In genomic region chr4:99885063-99885664, GRCh38 we compare ENCODE assay signal across 8 cellular contexts. TPM values are rescaled to one million over a fixed set of nuclear protein-coding genes. Genes with fewer than 3 reads are reported as not detected.
DNase-seq lines count a peak whose midpoint lies in the region; ATAC-seq and TF ChIP-seq lines count a peak whose summit lies in the region.

No MANE protein-coding gene starts in this region.

- peak overlapping the region in 1 of 4 donors; percentile 13 for H3K27ac ChIP-seq in esophagus muscularis mucosa (replicated peaks in 1 of 4)
- H3K27ac ChIP-seq in sigmoid colon = peak overlapping the region in 3 of 4 donors; percentile 39 to 72 (median 69)
- H3K27ac ChIP-seq in effector memory CD4-positive, alpha-beta T cell (ENCODE audit: insufficient read depth, low read length, poor library complexity, severe bottlenecking) = no peak overlapping the region

- TF ChIP-seq EP300 in esophagus muscularis mucosa (IDR thresholded peaks at IDR 0.05) (no peak), sigmoid colon (IDR thresholded peaks at IDR 0.05) (no peak)

- no peak overlapping the region for H3K4me3 Mint-ChIP-seq in activated CD8-positive, alpha-beta memory T cell treated with anti-CD3 and anti-CD28 coated beads, Interleukin-2, amount 10 ng/mL, durations not matched to agents 7 days and 5 days

- H3K36me3 ChIP-seq in esophagus muscularis mucosa = peaks cover 18 to 59% (median 38%) of the 10 kb centered on the region in 4 donors
- peaks cover 8 to 74% (median 16%) of the 10 kb centered on the region in 4 donors for H3K36me3 ChIP-seq in sigmoid colon
- H3K36me3 ChIP-seq in effector memory CD4-positive, alpha-beta T cell (ENCODE audit: control insufficient read depth, insufficient read depth, low read length) = peaks cover 45% of the 10 kb centered on the region

- ATAC-seq in activated CD8-positive, alpha-beta memory T cell treated with anti-CD3 and anti-CD28 coated beads, Interleukin-2, amount 10 ng/mL, durations not matched to agents 7 days and 5 days = no peak

- H3K4me3 ChIP-seq in HFF-Myc (replicated peaks; ENCODE audit: low read depth, low read length) = no peak overlapping the region
- no peak overlapping the region for H3K4me3 ChIP-seq in esophagus muscularis mucosa
- no peak overlapping the region for H3K4me3 ChIP-seq in sigmoid colon
- no peak overlapping the region for H3K4me3 ChIP-seq in effector memory CD4-positive, alpha-beta T cell (ENCODE audit: insufficient read depth, low read depth, low read length, poor library complexity, severe bottlenecking)

- H3K27ac Mint-ChIP-seq in activated CD8-positive, alpha-beta memory T cell treated with anti-CD3 and anti-CD28 coated beads, Interleukin-2, amount 10 ng/mL, durations not matched to agents 7 days and 5 days = no peak overlapping the region

- CTCF ChIA-PET in activated CD8-positive, alpha-beta memory T cell treated with anti-CD3 and anti-CD28 coated beads, Interleukin-2, amount 10 ng/mL, durations not matched to agents 7 days and 5 days (lab: Charles Lee) = interaction anchor here (0.8 to 2.7 kb wide), 15 partner anchors 9 to 369 kb away, joined by 3 to 64 read pairs (median 4); partner anchors contain the start of genes DAPP1, DNAJB14 and LAMTOR3

- H3K9me3 ChIP-seq in esophagus muscularis mucosa (no peaks in the 10 kb centered on the region), sigmoid colon (no peaks in the 10 kb centered on the region)
- no peaks in the 10 kb centered on the region for H3K9me3 ChIP-seq in effector memory CD4-positive, alpha-beta T cell (ENCODE audit: control insufficient read depth, low read length)

- H3K4me1 Mint-ChIP-seq in activated CD8-positive, alpha-beta memory T cell treated with anti-CD3 and anti-CD28 coated beads, Interleukin-2, amount 10 ng/mL, durations not matched to agents 7 days and 5 days = peaks cover 8% of the 10 kb centered on the region

- H3K4me1 ChIP-seq in esophagus muscularis mucosa (peaks cover 12 to 31% (median 28%) of the 10 kb centered on the region in 4 donors), sigmoid colon (peaks cover 0 to 54% (median 30%) of the 10 kb centered on the region in 4 donors)
- no peaks in the 10 kb centered on the region for H3K4me1 ChIP-seq in effector memory CD4-positive, alpha-beta T cell (ENCODE audit: control insufficient read depth, insufficient read depth, low read length, poor library complexity, severe bottlenecking)

- H3K27me3 Mint-ChIP-seq in activated CD8-positive, alpha-beta memory T cell treated with anti-CD3 and anti-CD28 coated beads, Interleukin-2, amount 10 ng/mL, durations not matched to agents 7 days and 5 days = no peaks in the 10 kb centered on the region

- peaks cover 9% of the 10 kb centered on the region for H3K36me3 Mint-ChIP-seq in activated CD8-positive, alpha-beta memory T cell treated with anti-CD3 and anti-CD28 coated beads, Interleukin-2, amount 10 ng/mL, durations not matched to agents 7 days and 5 days

- TF ChIP-seq CTCF in HFF-Myc (IDR thresholded peaks at IDR 0.05; ENCODE audit: low read depth, low read length, missing control alignments) (peak; percentile 33), esophagus muscularis mucosa (IDR thresholded peaks at IDR 0.05) (peak; percentile 53 to 67 (median 62)), sigmoid colon (IDR thresholded peaks at IDR 0.05) (peak; percentile 37 to 63 (median 46))

- TF ChIP-seq POLR2A in esophagus muscularis mucosa (IDR thresholded peaks at IDR 0.05; ENCODE audit: low read depth) = no peak
- TF ChIP-seq POLR2A in sigmoid colon (IDR thresholded peaks at IDR 0.05) = no peak

- H3K9me3 Mint-ChIP-seq in activated CD8-positive, alpha-beta memory T cell treated with anti-CD3 and anti-CD28 coated beads, Interleukin-2, amount 10 ng/mL, durations not matched to agents 7 days and 5 days (ENCODE audit: low read depth) = no peaks in the 10 kb centered on the region

- DNase-seq in activated CD8-positive, alpha-beta memory T cell treated with anti-CD3 and anti-CD28 coated beads, Interleukin-2, amount 10 ng/mL, durations not matched to agents 7 days and 5 days = peak; percentile 55
- no peak for DNase-seq in activated CD8-positive, alpha-beta memory T cell treated with anti-CD3 and anti-CD28 coated beads for 24 hours
- peak; percentile 16 for DNase-seq in HFF-Myc (ENCODE audit: extremely low read depth, low read depth)
- peak; percentile 42 for DNase-seq in RPMI7951 (ENCODE audit: low read depth)
- DNase-seq in esophagus muscularis mucosa (ENCODE audit: extremely low spot score) = no peak
- no peak for DNase-seq in sigmoid colon
- DNase-seq in effector memory CD4-positive, alpha-beta T cell = no peak
- no peak for DNase-seq in NCI-H774 (lab: John Stamatoyannopoulos, UW)

- intact Hi-C loops in esophagus muscularis mucosa (cut with DNase I) (loop anchor here (5.0 to 10.0 kb wide), 2 partner anchors 160 to 323 kb away; partner anchors contain the start of gene TRMT10A), sigmoid colon (cut with DNase I) (loop anchor here (2.0 to 5.0 kb wide), 2 partner anchors 163 to 322 kb away; no protein-coding TSS in a partner anchor)

- WGBS in esophagus muscularis mucosa = 72% methylated on average over 2 of the region's 2 CpGs
- WGBS in sigmoid colon, 2 donors = 75 to 82% methylated on average over 2 of the region's 2 CpGs

- H3K27me3 ChIP-seq in esophagus muscularis mucosa (no peaks in the 10 kb centered on the region), sigmoid colon (no peaks in the 10 kb centered on the region)
- no peaks in the 10 kb centered on the region for H3K27me3 ChIP-seq in effector memory CD4-positive, alpha-beta T cell (replicated peaks; ENCODE audit: control insufficient read depth, insufficient read depth, low read length, poor library complexity, severe bottlenecking)

RNA-seq across cellular contexts. Expression of gene LAMTOR3, which starts 9.1 kb away (rescaled TPM):
- 10 to 100 TPM; 20.6 to 25.3 TPM for total RNA-seq in activated CD8-positive, alpha-beta memory T cell treated with anti-CD3 and anti-CD28 coated beads, Interleukin-2, amount 10 ng/mL, durations not matched to agents 7 days and 5 days
- total RNA-seq in RPMI7951 (2014; rRNA removed; shearing (Covaris generic)) = 57.4 and 58.9 TPM in 2 replicates
- total RNA-seq in esophagus muscularis mucosa (10 to 100 TPM; 22.6 to 50.3 (median 44.5) TPM), sigmoid colon (10 to 100 TPM; 36.6 to 77.2 (median 62.2) TPM)
- 100 to 1,000 TPM in 2 of 3 donors, 10 to 100 TPM in 1; 54.6 to 201 (median 108) TPM for polyA plus RNA-seq in sigmoid colon

Comparison
In these comparisons a context has a peak if more than half of its experiments do, and no peak if none do; other contexts are left out.
1. DNase-seq: peak in activated CD8-positive, alpha-beta memory T cell treated with anti-CD3 and anti-CD28 coated beads, Interleukin-2, amount 10 ng/mL, durations not matched to agents 7 days and 5 days (single experiment), HFF-Myc (single experiment) and RPMI7951 (single experiment); none in activated CD8-positive, alpha-beta memory T cell treated with anti-CD3 and anti-CD28 coated beads for 24 hours (single experiment), esophagus muscularis mucosa (single experiment), sigmoid colon (single experiment), effector memory CD4-positive, alpha-beta T cell (0 of 3) and NCI-H774 (single experiment).
2. Peak in every context shown above with its lines, with median percentiles within 50 percentile points of each other: CTCF ChIP-seq.